In the genomic region with DNA sequence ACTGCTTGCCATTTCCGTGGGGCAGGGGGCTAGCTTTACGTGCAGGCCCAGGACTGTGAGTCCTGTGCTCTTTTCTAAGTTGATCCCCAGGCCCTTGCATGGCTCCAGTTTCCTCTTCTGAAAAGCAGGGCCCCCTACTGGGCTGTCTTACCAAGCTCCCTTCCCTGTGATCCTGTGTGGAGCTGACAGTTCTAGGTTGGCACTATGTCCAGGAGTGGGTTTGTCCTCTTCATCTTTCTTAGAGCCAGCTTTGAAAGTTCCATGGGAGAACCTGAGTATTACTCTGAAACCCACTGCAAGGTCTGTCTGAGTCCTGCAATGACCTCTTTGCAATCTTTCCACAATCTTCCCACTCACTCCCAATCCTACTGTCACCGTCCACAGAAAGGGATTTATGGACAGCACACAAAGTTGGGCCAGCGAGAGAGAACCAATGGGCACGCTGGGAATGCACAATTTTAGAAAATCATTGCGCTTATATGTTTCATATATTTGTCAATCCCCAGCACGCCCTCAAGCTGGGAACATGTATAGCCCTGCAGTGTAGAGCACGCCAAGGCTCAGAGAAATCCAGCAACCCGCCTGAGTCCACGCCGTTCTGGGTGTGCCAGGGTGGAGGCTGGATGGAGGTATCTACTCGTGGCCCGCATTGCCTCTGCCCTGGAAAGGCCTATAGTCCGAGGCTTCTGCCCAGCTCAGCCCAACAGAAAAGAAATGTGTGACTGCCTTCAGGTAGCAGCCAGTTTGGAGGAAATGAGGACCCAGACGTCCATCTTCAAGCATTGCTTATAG, we compare ENCODE assay signal across 17 cellular contexts. TPM values are rescaled to one million over a fixed set of nuclear protein-coding genes. Genes with fewer than 3 reads are reported as not detected.
DNase-seq lines count a peak whose midpoint lies in the region; ATAC-seq, FAIRE-seq and TF ChIP-seq lines count a peak whose summit lies in the region.
"Had no signal": no experiment of that assay in that cellular context is flagged by ENCODE, and none has a peak within 500 bp of the region (broad histone marks: within the 10 kb centered on the region; RNA-seq: fewer than 3 reads in every experiment).

No MANE protein-coding gene starts in this region.

- no peak overlapping the region for H3K9ac ChIP-seq in kidney (ENCODE audit: low read length in 2 of 2)

- peaks cover 8% of the 10 kb centered on the region for H3K4me1 ChIP-seq in BE2C
- H3K4me1 ChIP-seq in kidney (ENCODE audit: control insufficient read depth in 1 of 2, insufficient read depth in 1 of 2, low read depth in 1 of 2, low read length in 2 of 2) = peaks cover 0 to 4% of the 10 kb centered on the region in 2 donors

- peaks cover 36% of the 10 kb centered on the region for H3K36me3 ChIP-seq in BE2C
- peaks cover 0 to 2% of the 10 kb centered on the region in 2 donors for H3K36me3 ChIP-seq in kidney (ENCODE audit: control insufficient read depth in 1 of 2, insufficient read depth in 2 of 2, low read length in 2 of 2)
- H3K36me3 ChIP-seq: sigmoid colon had no signal

- H3K4me3 ChIP-seq in BE2C (ENCODE audit: low read depth, low read length) (no peak overlapping the region), HL-60 (replicated peaks; ENCODE audit: insufficient read depth, low read length) (no peak overlapping the region), astrocyte of the cerebellum (ENCODE audit: low read depth, low read length) (no peak overlapping the region), foreskin fibroblast (ENCODE audit: low read depth in 1 of 2, low read length in 2 of 2) (no peak overlapping the region), kidney (ENCODE audit: low read length in 2 of 2) (no peak overlapping the region)
- H3K4me3 ChIP-seq: sigmoid colon had no signal

- no peaks in the 10 kb centered on the region for H3K9me3 ChIP-seq in BE2C
- H3K9me3 ChIP-seq in kidney (ENCODE audit: control insufficient read depth in 1 of 2, low read length in 2 of 2) = no peaks in the 10 kb centered on the region
- H3K9me3 ChIP-seq: sigmoid colon had no signal

- in situ Hi-C loops in astrocyte of the cerebellum (cut with HindIII; ENCODE audit: low sequenced_read_pairs) = no loop called here

- H3K27ac ChIP-seq in HL-60 (replicated peaks) = peak overlapping the region; percentile 60
- no peak overlapping the region for H3K27ac ChIP-seq in kidney (ENCODE audit: low read depth in 2 of 2, low read length in 2 of 2)
- H3K27ac ChIP-seq: sigmoid colon, VCaP had no signal

- H3K27me3 ChIP-seq in BE2C (no peaks in the 10 kb centered on the region), HL-60 (ENCODE audit: insufficient read depth, poor library complexity, severe bottlenecking) (no peaks in the 10 kb centered on the region)
- H3K27me3 ChIP-seq: sigmoid colon had no signal

- TF ChIP-seq CTCF in BE2C (IDR thresholded peaks at IDR 0.05; ENCODE audit: low read depth, low read length) (peak; percentile 24; the same call in 1 of the 2 replicates), HL-60 (IDR thresholded peaks at IDR 0.05; ENCODE audit: insufficient read depth, low read length) (no peak), astrocyte of the cerebellum (IDR thresholded peaks at IDR 0.05; ENCODE audit: low read depth, low read length, missing control alignments) (peak; percentile 12), foreskin fibroblast (IDR thresholded peaks at IDR 0.05; ENCODE audit: low read depth, low read length) (peak; percentile 27), kidney (IDR thresholded peaks at IDR 0.05; ENCODE audit: borderline replicate concordance, extremely low read depth, insufficient read depth) (no peak)

- intact Hi-C loops in kidney (cut with DNase I) = no loop called here

- DNase-seq in BE2C (no peak), HL-60 (ENCODE audit: low read depth in 1 of 2, low spot score in 1 of 2) (no peak), astrocyte of the cerebellum (ENCODE audit: low read depth) (no peak), foreskin fibroblast (no peak), kidney (no peak)
- no peak for DNase-seq in activated T-cell treated with anti-CD3 and anti-CD28 coated beads, Interleukin-2, amount 50 U/mL, for 48 hours
- DNase-seq: anterior cingulate cortex; Calu3; kidney glomerular epithelial cell; NCI-H2081; NCI-H510A; sigmoid colon; stimulated activated CD4-positive, alpha-beta T cell treated with anti-CD3 and anti-CD28 coated beads, Interleukin-2, amount 100 ng/mL, for 48 hours had no signal

- ATAC-seq in GM21528 (IDR thresholded peaks at IDR 0.05; ENCODE audit: low FRiP score, unreplicated experiment) (no peak), HG02642 (IDR thresholded peaks at IDR 0.05; ENCODE audit: poor library complexity, unreplicated experiment) (no peak)
- ATAC-seq: esophagus mucosa had no signal

- no peak for FAIRE-seq in kidney (lab: Jason Lieb, UNC)

RNA-seq across cellular contexts. Expression of gene S1PR3, which starts 18.0 kb away (rescaled TPM):
- polyA plus RNA-seq in BE2C (2012; ENCODE audit: insufficient read depth, insufficient read length, low read depth) = 2.5 TPM
- 36.4 TPM for total RNA-seq in kidney
- polyA plus RNA-seq in kidney (ENCODE audit: insufficient read depth, low read depth, low replicate concordance) = 12.4 TPM

Comparison
In these comparisons a context has a peak if more than half of its experiments do, and no peak if none do; other contexts are left out.
1. CTCF ChIP-seq: peak in BE2C (single experiment), astrocyte of the cerebellum (single experiment) and foreskin fibroblast (single experiment); none in HL-60 (single experiment) and kidney (single experiment).